Comparison of ENCODE assay signal across 8 cellular contexts in genomic region chr7:43646603-43647313, GRCh38.
DNase-seq lines count a peak whose midpoint lies in the region; ATAC-seq and TF ChIP-seq lines count a peak whose summit lies in the region.

No MANE protein-coding gene starts in this region.

- H3K27me3 Mint-ChIP-seq in chondrocyte (ENCODE audit: low read depth) = no peaks in the 10 kb centered on the region

- H4K20me1 ChIP-seq in Karpas-422 (ENCODE audit: insufficient read depth, low read depth, low read length) = no peaks in the 10 kb centered on the region

- H3K9me3 ChIP-seq in Karpas-422 (ENCODE audit: low read length) = no peaks in the 10 kb centered on the region

- H3K9ac ChIP-seq in Karpas-422 (ENCODE audit: low read length) = peak overlapping the region; percentile 77

- DNase-seq in AG20443 (ENCODE audit: low spot score) (peak; percentile 67), Karpas-422 (no peak), chondrocyte (ENCODE audit: low spot score) (no peak), middle frontal gyrus (ENCODE audit: extremely low spot score, low spot score) (peak; percentile 44), DMS53 treated with DMSO at 0.1 percent for 48 hours (lab: John Stamatoyannopoulos, UW; ENCODE audit: unreplicated experiment) (no peak)

- no peaks in the 10 kb centered on the region for H3K9me3 Mint-ChIP-seq in chondrocyte (ENCODE audit: low read depth)

- H3K4me1 Mint-ChIP-seq in chondrocyte (ENCODE audit: low read depth) = peaks cover 68% of the 10 kb centered on the region

- peak overlapping the region; percentile 98 for H3K27ac ChIP-seq in Karpas-422 (ENCODE audit: low read length)

- H3K4me2 ChIP-seq in Karpas-422 (ENCODE audit: low read depth, low read length, poor library complexity, severe bottlenecking) = peak overlapping the region; percentile 94

- H3K27ac Mint-ChIP-seq in chondrocyte (ENCODE audit: unreplicated experiment) = peak overlapping the region; percentile 96

- no peaks in the 10 kb centered on the region for H3K27me3 ChIP-seq in Karpas-422 (ENCODE audit: low read length)

- peak overlapping the region; percentile 11 for H3K4me3 Mint-ChIP-seq in chondrocyte (ENCODE audit: unreplicated experiment)

- peaks cover 19% of the 10 kb centered on the region for H3K36me3 Mint-ChIP-seq in chondrocyte (ENCODE audit: low read depth)

- ATAC-seq in GM18909 (IDR thresholded peaks at IDR 0.05; ENCODE audit: poor library complexity, unreplicated experiment) = no peak
- ATAC-seq in HG03175 (IDR thresholded peaks at IDR 0.05; ENCODE audit: unreplicated experiment) = no peak
- ATAC-seq in GM19467 (IDR thresholded peaks at IDR 0.05; ENCODE audit: unreplicated experiment) = no peak

- no peak overlapping the region for H2AFZ ChIP-seq in Karpas-422 (ENCODE audit: low read length)

- peaks cover 2% of the 10 kb centered on the region; the same call in 1 of the 2 replicates for H3K36me3 ChIP-seq in Karpas-422 (ENCODE audit: insufficient read depth, low read length)

- H3K9me2 ChIP-seq in Karpas-422 (replicated peaks; ENCODE audit: insufficient read depth, low read length) = no peaks in the 10 kb centered on the region

- H3K4me1 ChIP-seq in Karpas-422 (ENCODE audit: low read length) = peaks cover 62% of the 10 kb centered on the region

- no peak for TF ChIP-seq CTCF in chondrocyte (IDR thresholded peaks at IDR 0.05)

- no peak overlapping the region for H3K4me3 ChIP-seq in Karpas-422 (ENCODE audit: low read length)

- peaks cover 16% of the 10 kb centered on the region for H3K79me2 ChIP-seq in Karpas-422 (ENCODE audit: low read length)

Comparison
In these comparisons a context has a peak if more than half of its experiments do, and no peak if none do; other contexts are left out.
1. DNase-seq: peak in AG20443 (single experiment) and middle frontal gyrus (single experiment); none in Karpas-422 (single experiment), chondrocyte (single experiment) and DMS53 treated with DMSO at 0.1 percent for 48 hours (single experiment).